In genomic region chr4:186725422-186726149, GRCh38 we compare ENCODE assay signal across 9 cellular contexts. TPM values are rescaled to one million over a fixed set of nuclear protein-coding genes. Genes with fewer than 3 reads are reported as not detected.
DNase-seq lines count a peak whose midpoint lies in the region; ATAC-seq, FAIRE-seq and TF ChIP-seq lines count a peak whose summit lies in the region.
"Had no signal": no experiment of that assay in that cellular context is flagged by ENCODE, and none has a peak within 500 bp of the region (broad histone marks: within the 10 kb centered on the region; RNA-seq: fewer than 3 reads in every experiment).

No MANE protein-coding gene starts in this region.

- H2AFZ ChIP-seq in endothelial cell of umbilical vein (ENCODE audit: low read depth, low read length), result no peak overlapping the region

- H3K79me2 ChIP-seq in endothelial cell of umbilical vein (ENCODE audit: control insufficient read depth, insufficient read depth, low read length), result no peaks in the 10 kb centered on the region

- H3K4me2 ChIP-seq in endothelial cell of umbilical vein (ENCODE audit: insufficient read depth, low read length), result peak overlapping the region; percentile 75

- CTCF ChIA-PET in RWPE1 (lab: Yijun Ruan, JAX) (interaction anchor here (0.6 to 1.1 kb wide), 6 partner anchors 96 to 617 kb away, joined by 3 read pairs; no protein-coding TSS in a partner anchor), endothelial cell of umbilical vein (lab: Charles Lee) (interaction anchor here (1.0 to 1.5 kb wide), 3 partner anchors 120 to 211 kb away, joined by 3 to 4 read pairs (median 4); no protein-coding TSS in a partner anchor)

- H3K4me3 ChIP-seq in HAP-1 (peak overlapping the region; percentile 63), endothelial cell of umbilical vein (replicated peaks in 1 of 3; ENCODE audit: insufficient read depth in 1 of 3, low read depth in 1 of 3, low read length in 3 of 3) (peak overlapping the region in 2 of 3 experiments; percentile 44 to 50), transverse colon (peak overlapping the region; percentile 69 to 96 (median 80))

- TF ChIP-seq POLR2A in endothelial cell of umbilical vein (IDR thresholded peaks at IDR 0.05; ENCODE audit: low read depth, low read length) (no peak), transverse colon (IDR thresholded peaks at IDR 0.05) (no peak)

- dilution Hi-C loops in endothelial cell of umbilical vein (cut with MboI; ENCODE audit: extremely low pct_ligation_motif_present, low sequenced_read_pairs), result no loop called here

- TF ChIP-seq CTCF in RWPE1 (conservative IDR thresholded peaks at IDR 0.05; ENCODE audit: low read depth), result peak; percentile 87
- peak; percentile 61 to 83 for TF ChIP-seq CTCF in endothelial cell of umbilical vein (IDR thresholded peaks at IDR 0.05; ENCODE audit: extremely low read depth in 1 of 2, insufficient read depth in 1 of 2, low read depth in 1 of 2, low read length in 2 of 2)
- TF ChIP-seq CTCF in transverse colon (IDR thresholded peaks at IDR 0.05), result peak; percentile 51 to 67 (median 58)
- TF ChIP-seq CTCF in GM13976 (IDR thresholded peaks at IDR 0.05; ENCODE audit: borderline replicate concordance, control extremely low read depth, extremely low read depth, insufficient read depth, missing control alignments), result no peak

- WGBS in transverse colon (ENCODE audit: low coverage in 1 of 2), 2 donors, result 6 to 9% methylated on average over 6 to 35 of the region's 35 CpGs

- H3K9me3 ChIP-seq in HAP-1 (no peaks in the 10 kb centered on the region), endothelial cell of umbilical vein (replicated peaks; ENCODE audit: control insufficient read depth, insufficient read depth, low read length) (no peaks in the 10 kb centered on the region), transverse colon (no peaks in the 10 kb centered on the region)
- H3K9me3 ChIP-seq: neutrophil had no signal

- H3K36me3 ChIP-seq in HAP-1 (replicated peaks) (no peaks in the 10 kb centered on the region), endothelial cell of umbilical vein (ENCODE audit: control insufficient read depth in 2 of 2, extremely low read depth in 1 of 2, insufficient read depth in 2 of 2, low read length in 2 of 2) (no peaks in the 10 kb centered on the region), transverse colon (no peaks in the 10 kb centered on the region)
- H3K36me3 ChIP-seq: neutrophil had no signal

- no peak for ATAC-seq in GM19035 (IDR thresholded peaks at IDR 0.05; ENCODE audit: unreplicated experiment)

- FAIRE-seq in endothelial cell of umbilical vein (lab: Jason Lieb, UNC), result peak; percentile 69

- H3K27ac ChIP-seq in RWPE1 (peak overlapping the region; percentile 97), endothelial cell of umbilical vein (ENCODE audit: insufficient read depth, low read depth, low read length) (no peak overlapping the region), transverse colon (peak overlapping the region; percentile 94 to 97 (median 96))
- H3K27ac ChIP-seq: neutrophil had no signal

- DNase-seq in AG08395 (ENCODE audit: low spot score), result peak; percentile 81
- peak; percentile 77 to 86 for DNase-seq in HAP-1 (ENCODE audit: low spot score in 2 of 2)
- DNase-seq in RWPE1 (ENCODE audit: low spot score), result peak; percentile 74
- DNase-seq in endothelial cell of umbilical vein (ENCODE audit: low read depth, low spot score), result peak; percentile 43
- DNase-seq in medulla oblongata (ENCODE audit: extremely low spot score), result peak; percentile 84
- DNase-seq in transverse colon, result peak; percentile 87
- no peak for DNase-seq in GM13976 (ENCODE audit: low spot score)

- TF ChIP-seq EP300 in transverse colon (IDR thresholded peaks at IDR 0.05; ENCODE audit: low read depth), result no peak

- no TSS peak for BruUV-seq in endothelial cell of umbilical vein (replicated peaks; lab: Mats Ljungman, UMichigan)

- H3K4me1 ChIP-seq in HAP-1, result 0 out of 2 replicates have a peak, but pooled peaks cover 4% of the 10 kb centered on the region
- H3K4me1 ChIP-seq in endothelial cell of umbilical vein (ENCODE audit: control insufficient read depth, extremely low read depth, insufficient read depth, low read length), result peaks cover 32% of the 10 kb centered on the region
- peaks cover 0 to 34% (median 12%) of the 10 kb centered on the region in 4 donors for H3K4me1 ChIP-seq in transverse colon

- POLR2A ChIA-PET in RWPE1 (lab: Yijun Ruan, JAX; ENCODE audit: low non-redundant PET) (no interaction called here), endothelial cell of umbilical vein (lab: Charles Lee) (no interaction called here)

- H3K27me3 ChIP-seq in HAP-1 (ENCODE audit: low read depth) (no peaks in the 10 kb centered on the region), endothelial cell of umbilical vein (ENCODE audit: control insufficient read depth in 2 of 2, insufficient read depth in 2 of 2, low read length in 2 of 2) (peaks cover 37 to 67% of the 10 kb centered on the region in 2 experiments), transverse colon (peaks cover 13% of the 10 kb centered on the region)

- H3K9me1 ChIP-seq in endothelial cell of umbilical vein (replicated peaks; ENCODE audit: control insufficient read depth, extremely low read depth, insufficient read depth, low read length), result no peaks in the 10 kb centered on the region

- H3K9ac ChIP-seq in endothelial cell of umbilical vein (replicated peaks; ENCODE audit: extremely low read depth, insufficient read depth, low read length), result peak overlapping the region; percentile 64

- no peaks in the 10 kb centered on the region for H4K20me1 ChIP-seq in endothelial cell of umbilical vein (replicated peaks; ENCODE audit: control insufficient read depth, extremely low read depth, insufficient read depth, low read length)

- in situ Hi-C loops in HAP-1 (cut with MboI; ENCODE audit: low sequenced_read_pairs), result loop anchor here (25.0 kb wide), 1 partner anchor 337 kb away; no protein-coding TSS in a partner anchor
- in situ Hi-C loops in transverse colon (cut with MboI; ENCODE audit: low pct_ligation_motif_present in 1 of 4, low pct_unique_long_range_greater_than_20kb in 1 of 4, low sequenced_read_pairs in 3 of 4), result loop anchor here (25.0 kb wide), 1 partner anchor 212 kb away; no protein-coding TSS in a partner anchor
- in situ Hi-C loops in GM13976 (cut with MboI; ENCODE audit: low sequenced_read_pairs, unreplicated experiment), result no loop called here

- intact Hi-C loops in endothelial cell of umbilical vein (cut with micrococcal nuclease), result loop anchor here (1.0 to 10.0 kb wide), 7 partner anchors 104 to 877 kb away; no protein-coding TSS in a partner anchor
- intact Hi-C loops in transverse colon (cut with DNase I; ENCODE audit: low total_unique reads), result no loop called here

TF ChIP-seq in endothelial cell of umbilical vein, 7 proteins besides CTCF, POLR2A, EP300 and RAD21:
- no peak for TF ChIP-seq GATA2 (IDR thresholded peaks at IDR 0.05; ENCODE audit: insufficient read depth, insufficient read length, low read depth, low read length)
- no peak for TF ChIP-seq JUN (IDR thresholded peaks at IDR 0.05; ENCODE audit: borderline replicate concordance, insufficient read depth, insufficient read length, low read depth)
- no peak for TF ChIP-seq FOS (IDR thresholded peaks at IDR 0.05; ENCODE audit: borderline replicate concordance, insufficient read depth, low read length)
- TF ChIP-seq MAX (IDR thresholded peaks at IDR 0.05; ENCODE audit: insufficient read depth, insufficient read length), result no peak
- no peak for TF ChIP-seq POLR2AphosphoS5 (IDR thresholded peaks at IDR 0.05; ENCODE audit: insufficient read depth, low read depth, low read length)
- TF ChIP-seq EZH2 (IDR thresholded peaks at IDR 0.05; ENCODE audit: borderline replicate concordance, low read depth, low read length, severe bottlenecking), result no peak
- no peak for TF ChIP-seq MYC (IDR thresholded peaks at IDR 0.05; ENCODE audit: low read depth, low read length)

RNA-seq across cellular contexts. Expression of gene FAT1, which starts 1.9 kb away (rescaled TPM):
- 8.6 and 9.2 TPM in 2 replicates for total RNA-seq in endothelial cell of umbilical vein
- 9.8 and 10.4 TPM in 2 replicates for polyA plus RNA-seq in endothelial cell of umbilical vein
- 8.7 and 9.1 TPM in 2 replicates for polyA plus RNA-seq in endothelial cell of umbilical vein (2011; cell fraction: cytosol; rRNA removed)
- 18.6 and 25.1 TPM in 2 replicates for polyA plus RNA-seq in endothelial cell of umbilical vein (2011; cell fraction: nucleus; rRNA removed)
- 6.4 and 6.9 TPM in 2 replicates for polyA plus RNA-seq in endothelial cell of umbilical vein (2012)
- 105 and 107 TPM in 2 replicates for polyA minus RNA-seq in endothelial cell of umbilical vein
- 75.8 TPM for polyA minus RNA-seq in endothelial cell of umbilical vein (2011; cell fraction: cytosol; rRNA and poly(A)+ RNA removed)
- 55.9 and 66.5 TPM in 2 replicates for polyA minus RNA-seq in endothelial cell of umbilical vein (2011; cell fraction: nucleus; rRNA and poly(A)+ RNA removed)
- total RNA-seq in transverse colon, result 100 to 1,000 TPM; 321 to 477 (median 380) TPM

Comparison
In these comparisons a context has a peak if more than half of its experiments do, and no peak if none do; other contexts are left out.
1. RNA of gene FAT1, which starts 1.9 kb away (total RNA-seq): 321 to 477 TPM in transverse colon; 8.6 to 9.2 TPM in endothelial cell of umbilical vein; every median in the first group is over 10 times any median in the second.
2. Peak in every context shown above with its lines, with median percentiles within 50 percentile points of each other: H3K4me3 ChIP-seq.